In genomic region chr7:71683382-71683781, GRCh38 we compare ENCODE assay signal across 29 cellular contexts.
DNase-seq lines count a peak whose midpoint lies in the region; ATAC-seq, FAIRE-seq and TF ChIP-seq lines count a peak whose summit lies in the region.
"Had no signal": no experiment of that assay in that cellular context is flagged by ENCODE, and none has a peak within 500 bp of the region (broad histone marks: within the 10 kb centered on the region; RNA-seq: fewer than 3 reads in every experiment).

No MANE protein-coding gene starts in this region.

- ATAC-seq in HG02759 (IDR thresholded peaks at IDR 0.05; ENCODE audit: unreplicated experiment) = no peak
- no peak for ATAC-seq in GM18873 (IDR thresholded peaks at IDR 0.05; ENCODE audit: low FRiP score, unreplicated experiment)
- ATAC-seq: gastroesophageal sphincter; naive thymus-derived CD8-positive, alpha-beta T cell; Right ventricle myocardium inferior; SK-N-SH treated with all-trans-retinoic acid at 6 μM for 48 hours; stimulated activated memory B cell treated with anti-CD40 and anti-IgM and Interleukin-4, amounts not matched to agents 10 μg/mL and 1 μg/mL and 100 μg/mL, for 72 hours had no signal

- H3K4me3 ChIP-seq in iPS-18a (ENCODE audit: low read length) = no peak overlapping the region
- H3K4me3 ChIP-seq: gastroesophageal sphincter, GM23248, left ventricle myocardium inferior, MG63 had no signal

- peak overlapping the region; percentile 47 for H3K9ac ChIP-seq in iPS-18a (ENCODE audit: low read length)
- H3K9ac ChIP-seq: GM23248 had no signal

- no peak for FAIRE-seq in GM19239 (lab: Jason Lieb, UNC)
- FAIRE-seq: endometrium had no signal

- H3K27me3 Mint-ChIP-seq in brain (peaks cover 5% of the 10 kb centered on the region), nephron progenitor cell (ENCODE audit: low read depth, poor library complexity) (no peaks in the 10 kb centered on the region), immature natural killer cell (ENCODE audit: low read depth in 3 of 3) (peaks cover 0 to 3% (median 0%) of the 10 kb centered on the region in 3 donors)
- H3K27me3 Mint-ChIP-seq: stimulated activated memory B cell treated with anti-CD40 and anti-IgM and Interleukin-4, amounts not matched to agents 10 μg/mL and 1 μg/mL and 100 μg/mL, for 72 hours had no signal

- H3K4me1 Mint-ChIP-seq in brain (peaks cover 23% of the 10 kb centered on the region), nephron progenitor cell (peaks cover 27% of the 10 kb centered on the region), immature natural killer cell (no peaks in the 10 kb centered on the region)
- H3K4me1 Mint-ChIP-seq: naive thymus-derived CD8-positive, alpha-beta T cell; stimulated activated memory B cell treated with anti-CD40 and anti-IgM and Interleukin-4, amounts not matched to agents 10 μg/mL and 1 μg/mL and 100 μg/mL, for 72 hours had no signal

- TF ChIP-seq CTCF in brain (conservative IDR thresholded peaks at IDR 0.05) (no peak), nephron progenitor cell (IDR thresholded peaks at IDR 0.05) (no peak)

- H3K36me3 ChIP-seq in iPS-18a (ENCODE audit: control insufficient read depth, low read depth, low read length) = no peaks in the 10 kb centered on the region
- H3K36me3 ChIP-seq: left ventricle myocardium inferior, MG63 had no signal

- H3K4me1 ChIP-seq in iPS-18a (ENCODE audit: control insufficient read depth, low read depth, low read length) = peaks cover 16% of the 10 kb centered on the region
- H3K4me1 ChIP-seq: gastroesophageal sphincter, left ventricle myocardium inferior had no signal

- peak overlapping the region in 4 of 5 experiments; percentile 22 to 83 (median 68) for H3K27ac Mint-ChIP-seq in brain
- peak overlapping the region; percentile 73 for H3K27ac Mint-ChIP-seq in nephron progenitor cell
- H3K27ac Mint-ChIP-seq in immature natural killer cell = no peak overlapping the region
- H3K27ac Mint-ChIP-seq: stimulated activated memory B cell treated with anti-CD40 and anti-IgM and Interleukin-4, amounts not matched to agents 10 μg/mL and 1 μg/mL and 100 μg/mL, for 72 hours; T-helper 1 cell treated with Interleukin-12 subunit alpha and Interleukin-12 subunit beta and Interleukin-4 antibody, amounts not matched to agents 30 μg/mL and 1 μg/mL, for 36 hours had no signal

- peak overlapping the region; percentile 66 for H3K27ac ChIP-seq in iPS-18a (ENCODE audit: low read length)
- H3K27ac ChIP-seq: C4-2B, gastroesophageal sphincter, GM23248, left ventricle myocardium inferior had no signal

- H3K9me3 Mint-ChIP-seq in brain (peaks cover 0 to 5% (median 0%) of the 10 kb centered on the region in 5 experiments), nephron progenitor cell (no peaks in the 10 kb centered on the region), immature natural killer cell (peaks cover 0 to 14% (median under 1%) of the 10 kb centered on the region in 6 donors)

- DNase-seq in Ammon's horn (ENCODE audit: low spot score) (peak; percentile 11), nephron progenitor cell (no peak), GM19239 (ENCODE audit: insufficient read length, low spot score) (no peak), immature natural killer cell (no peak)
- DNase-seq: 8988T; activated CD4-positive, alpha-beta T cell treated with anti-CD3 and anti-CD28 coated beads, Interleukin-2, amount 50 U/mL, for 4 hours; activated T-cell treated with anti-CD3 and anti-CD28 coated beads, Interleukin-2, amount 50 U/mL, for 48 hours; dermis blood vessel endothelial cell; DMS79 treated with DMSO at 0.1 percent for 48 hours; GF-D8; GM23248; hippocampal formation; KG1; left ventricle myocardium inferior; MG63; midbrain; NCI-H1930 had no signal

- H3K4me3 Mint-ChIP-seq in brain (peak overlapping the region; percentile 4 to 69 (median 36)), nephron progenitor cell (peak overlapping the region; percentile 6), immature natural killer cell (no peak overlapping the region)
- H3K4me3 Mint-ChIP-seq: naive thymus-derived CD8-positive, alpha-beta T cell; stimulated activated memory B cell treated with anti-CD40 and anti-IgM and Interleukin-4, amounts not matched to agents 10 μg/mL and 1 μg/mL and 100 μg/mL, for 72 hours; T-helper 1 cell treated with Interleukin-12 subunit alpha and Interleukin-12 subunit beta and Interleukin-4 antibody, amounts not matched to agents 30 μg/mL and 1 μg/mL, for 36 hours had no signal

- no peaks in the 10 kb centered on the region for H3K9me3 ChIP-seq in iPS-18a (ENCODE audit: control insufficient read depth, low read depth, low read length)
- H3K9me3 ChIP-seq: gastroesophageal sphincter, left ventricle myocardium inferior, MG63 had no signal

- H3K36me3 Mint-ChIP-seq in brain (peaks cover 17% of the 10 kb centered on the region), nephron progenitor cell (ENCODE audit: low read depth) (no peaks in the 10 kb centered on the region), immature natural killer cell (no peaks in the 10 kb centered on the region)
- H3K36me3 Mint-ChIP-seq: naive thymus-derived CD8-positive, alpha-beta T cell; stimulated activated memory B cell treated with anti-CD40 and anti-IgM and Interleukin-4, amounts not matched to agents 10 μg/mL and 1 μg/mL and 100 μg/mL, for 72 hours had no signal

- H3K27me3 ChIP-seq in iPS-18a (ENCODE audit: control insufficient read depth, insufficient read depth, low read length) = no peaks in the 10 kb centered on the region
- H3K27me3 ChIP-seq: gastroesophageal sphincter, MG63 had no signal

Comparison
In these comparisons a context has a peak if more than half of its experiments do, and no peak if none do; other contexts are left out.
1. H3K27ac Mint-ChIP-seq: peak in brain (4 of 5) and nephron progenitor cell (single experiment); none in immature natural killer cell (0 of 6).
2. H3K4me3 Mint-ChIP-seq: peak in brain (5 of 5) and nephron progenitor cell (single experiment); none in immature natural killer cell (0 of 5).